In genomic region chrX:148459343-148459742, GRCh38 we compare ENCODE assay signal across 10 cellular contexts. TPM values are rescaled to one million over a fixed set of nuclear protein-coding genes. Genes with fewer than 3 reads are reported as not detected.
DNase-seq lines count a peak whose midpoint lies in the region; ATAC-seq lines count a peak whose summit lies in the region.
"Had no signal": no experiment of that assay in that cellular context is flagged by ENCODE, and none has a peak within 500 bp of the region (broad histone marks: within the 10 kb centered on the region; RNA-seq: fewer than 3 reads in every experiment).

No MANE protein-coding gene starts in this region.

- DNase-seq in activated naive CD4-positive, alpha-beta T cell treated with Interleukin-2 at 50 U/mL for 16 hours = no peak
- DNase-seq in activated T-helper 1 cell treated with anti-CD3 and anti-CD28 coated beads, Interleukin-12 subunit alpha, Interleukin-12 subunit beta, Interleukin-2, Interleukin-4 antibody, amounts not matched to agents 30 ng/mL and 10 ng/mL and 1 ng/mL, durations not matched to agents 14 hours and 24 hours and 36 hours (ENCODE audit: low spot score) = no peak
- DNase-seq in effector memory CD8-positive, alpha-beta T cell = no peak
- DNase-seq: DMS79; left cardiac atrium; stimulated activated CD4-positive, alpha-beta T cell treated with anti-CD3 and anti-CD28 coated beads, Interleukin-1b, Interleukin-23, amount 100 ng/mL, for 48 hours had no signal

- H3K36me3 Mint-ChIP-seq in stimulated activated memory B cell treated with anti-CD40 and anti-IgM and Interleukin-4, amounts not matched to agents 10 μg/mL and 1 μg/mL and 100 μg/mL, for 72 hours = no peaks in the 10 kb centered on the region
- H3K36me3 Mint-ChIP-seq in activated T-helper 1 cell treated with anti-CD3 and anti-CD28 coated beads, Interleukin-12 subunit alpha, Interleukin-12 subunit beta, Interleukin-2, Interleukin-4 antibody, amounts not matched to agents 30 ng/mL and 10 ng/mL and 1 ng/mL, durations not matched to agents 14 hours and 24 hours and 36 hours (ENCODE audit: low read depth) = no peaks in the 10 kb centered on the region
- no peaks in the 10 kb centered on the region for H3K36me3 Mint-ChIP-seq in effector memory CD8-positive, alpha-beta T cell (ENCODE audit: insufficient read depth)

- no peaks in the 10 kb centered on the region for H3K27me3 Mint-ChIP-seq in stimulated activated memory B cell treated with anti-CD40 and anti-IgM and Interleukin-4, amounts not matched to agents 10 μg/mL and 1 μg/mL and 100 μg/mL, for 72 hours
- H3K27me3 Mint-ChIP-seq in activated T-helper 1 cell treated with anti-CD3 and anti-CD28 coated beads, Interleukin-12 subunit alpha, Interleukin-12 subunit beta, Interleukin-2, Interleukin-4 antibody, amounts not matched to agents 30 ng/mL and 10 ng/mL and 1 ng/mL, durations not matched to agents 14 hours and 24 hours and 36 hours (ENCODE audit: insufficient read depth) = peaks cover 2% of the 10 kb centered on the region
- no peaks in the 10 kb centered on the region for H3K27me3 Mint-ChIP-seq in effector memory CD8-positive, alpha-beta T cell

- H3K9me3 Mint-ChIP-seq in stimulated activated memory B cell treated with anti-CD40 and anti-IgM and Interleukin-4, amounts not matched to agents 10 μg/mL and 1 μg/mL and 100 μg/mL, for 72 hours = no peaks in the 10 kb centered on the region
- H3K9me3 Mint-ChIP-seq in activated T-helper 1 cell treated with anti-CD3 and anti-CD28 coated beads, Interleukin-12 subunit alpha, Interleukin-12 subunit beta, Interleukin-2, Interleukin-4 antibody, amounts not matched to agents 30 ng/mL and 10 ng/mL and 1 ng/mL, durations not matched to agents 14 hours and 24 hours and 36 hours = no peaks in the 10 kb centered on the region
- no peaks in the 10 kb centered on the region for H3K9me3 Mint-ChIP-seq in effector memory CD8-positive, alpha-beta T cell

- no peak overlapping the region for H3K4me3 Mint-ChIP-seq in stimulated activated memory B cell treated with anti-CD40 and anti-IgM and Interleukin-4, amounts not matched to agents 10 μg/mL and 1 μg/mL and 100 μg/mL, for 72 hours
- H3K4me3 Mint-ChIP-seq in activated T-helper 1 cell treated with anti-CD3 and anti-CD28 coated beads, Interleukin-12 subunit alpha, Interleukin-12 subunit beta, Interleukin-2, Interleukin-4 antibody, amounts not matched to agents 30 ng/mL and 10 ng/mL and 1 ng/mL, durations not matched to agents 14 hours and 24 hours and 36 hours = no peak overlapping the region
- H3K4me3 Mint-ChIP-seq in effector memory CD8-positive, alpha-beta T cell = no peak overlapping the region

- ATAC-seq in GM19023 (IDR thresholded peaks at IDR 0.05; ENCODE audit: unreplicated experiment) (peak; percentile 87), GM21786 (IDR thresholded peaks at IDR 0.05; ENCODE audit: unreplicated experiment) (peak; percentile 90), HG03196 (IDR thresholded peaks at IDR 0.05; ENCODE audit: unreplicated experiment) (peak; percentile 95)
- ATAC-seq in stimulated activated memory B cell treated with anti-CD40 and anti-IgM and Interleukin-4, amounts not matched to agents 10 μg/mL and 1 μg/mL and 100 μg/mL, for 72 hours = peak; percentile 89
- ATAC-seq in effector memory CD8-positive, alpha-beta T cell (replicated peaks) = no peak
- ATAC-seq: left cardiac atrium had no signal

- H3K4me1 Mint-ChIP-seq in stimulated activated memory B cell treated with anti-CD40 and anti-IgM and Interleukin-4, amounts not matched to agents 10 μg/mL and 1 μg/mL and 100 μg/mL, for 72 hours = peaks cover 16% of the 10 kb centered on the region
- H3K4me1 Mint-ChIP-seq in activated T-helper 1 cell treated with anti-CD3 and anti-CD28 coated beads, Interleukin-12 subunit alpha, Interleukin-12 subunit beta, Interleukin-2, Interleukin-4 antibody, amounts not matched to agents 30 ng/mL and 10 ng/mL and 1 ng/mL, durations not matched to agents 14 hours and 24 hours and 36 hours (ENCODE audit: low read depth) = no peaks in the 10 kb centered on the region
- H3K4me1 Mint-ChIP-seq in effector memory CD8-positive, alpha-beta T cell (ENCODE audit: low read depth in 2 of 2) = no peaks in the 10 kb centered on the region

- intact Hi-C loops in activated T-helper 1 cell treated with anti-CD3 and anti-CD28 coated beads, Interleukin-12 subunit alpha, Interleukin-12 subunit beta, Interleukin-2, Interleukin-4 antibody, amounts not matched to agents 30 ng/mL and 10 ng/mL and 1 ng/mL, durations not matched to agents 14 hours and 24 hours and 36 hours (cut with micrococcal nuclease) = no loop called here

- H3K27ac Mint-ChIP-seq in stimulated activated memory B cell treated with anti-CD40 and anti-IgM and Interleukin-4, amounts not matched to agents 10 μg/mL and 1 μg/mL and 100 μg/mL, for 72 hours = peak overlapping the region; percentile 70
- no peak overlapping the region for H3K27ac Mint-ChIP-seq in activated T-helper 1 cell treated with anti-CD3 and anti-CD28 coated beads, Interleukin-12 subunit alpha, Interleukin-12 subunit beta, Interleukin-2, Interleukin-4 antibody, amounts not matched to agents 30 ng/mL and 10 ng/mL and 1 ng/mL, durations not matched to agents 14 hours and 24 hours and 36 hours
- no peak overlapping the region for H3K27ac Mint-ChIP-seq in effector memory CD8-positive, alpha-beta T cell

RNA-seq across cellular contexts. Expression of gene AFF2, which starts 41.1 kb away (rescaled TPM):
- 1.5 and 1.8 TPM in 2 replicates for total RNA-seq in activated T-helper 1 cell treated with anti-CD3 and anti-CD28 coated beads, Interleukin-12 subunit alpha, Interleukin-12 subunit beta, Interleukin-2, Interleukin-4 antibody, amounts not matched to agents 30 ng/mL and 10 ng/mL and 1 ng/mL, durations not matched to agents 14 hours and 24 hours and 36 hours
